Comparison of ENCODE assay signal across 2 cellular contexts in genomic region chr14:70685480-70686197, GRCh38.
TF ChIP-seq lines count a peak whose summit lies in the region.

No MANE protein-coding gene starts in this region.

TF ChIP-seq in A549, 52 proteins besides CTCF, POLR2A, EP300 and RAD21:
- TF ChIP-seq KDM1A (IDR thresholded peaks at IDR 0.05; ENCODE audit: low read depth) = no peak
- no peak for TF ChIP-seq HEYL (CRISPR knock-in tag; IDR thresholded peaks at IDR 0.05)
- no peak for TF ChIP-seq HES2 (IDR thresholded peaks at IDR 0.05)
- no peak for TF ChIP-seq ZNF302 (CRISPR knock-in tag; IDR thresholded peaks at IDR 0.05)
- peak; percentile 6 for TF ChIP-seq MAFK (IDR thresholded peaks at IDR 0.05; ENCODE audit: partially characterized antibody)
- TF ChIP-seq MAZ (IDR thresholded peaks at IDR 0.05; ENCODE audit: borderline replicate concordance, low read depth, low read length) = no peak
TF ChIP-seq in A549: peak in this region for 1.

TF ChIP-seq in H1, 55 proteins besides CTCF, POLR2A, EP300 and RAD21:
- no peak for TF ChIP-seq SP2 (IDR thresholded peaks at IDR 0.05; ENCODE audit: low read length)
- TF ChIP-seq CHD1 (IDR thresholded peaks at IDR 0.05; ENCODE audit: low read depth, low read length) = no peak
- 0 out of 2 replicates have a peak, but pooled peaks have one; percentile 3 for TF ChIP-seq MAFK (IDR thresholded peaks at IDR 0.05; ENCODE audit: low read depth, low read length)
- peak; percentile 84; the same call in 1 of the 2 replicates for TF ChIP-seq TCF12 (IDR thresholded peaks at IDR 0.05; ENCODE audit: low read depth, low read length)
